In the genomic region with DNA sequence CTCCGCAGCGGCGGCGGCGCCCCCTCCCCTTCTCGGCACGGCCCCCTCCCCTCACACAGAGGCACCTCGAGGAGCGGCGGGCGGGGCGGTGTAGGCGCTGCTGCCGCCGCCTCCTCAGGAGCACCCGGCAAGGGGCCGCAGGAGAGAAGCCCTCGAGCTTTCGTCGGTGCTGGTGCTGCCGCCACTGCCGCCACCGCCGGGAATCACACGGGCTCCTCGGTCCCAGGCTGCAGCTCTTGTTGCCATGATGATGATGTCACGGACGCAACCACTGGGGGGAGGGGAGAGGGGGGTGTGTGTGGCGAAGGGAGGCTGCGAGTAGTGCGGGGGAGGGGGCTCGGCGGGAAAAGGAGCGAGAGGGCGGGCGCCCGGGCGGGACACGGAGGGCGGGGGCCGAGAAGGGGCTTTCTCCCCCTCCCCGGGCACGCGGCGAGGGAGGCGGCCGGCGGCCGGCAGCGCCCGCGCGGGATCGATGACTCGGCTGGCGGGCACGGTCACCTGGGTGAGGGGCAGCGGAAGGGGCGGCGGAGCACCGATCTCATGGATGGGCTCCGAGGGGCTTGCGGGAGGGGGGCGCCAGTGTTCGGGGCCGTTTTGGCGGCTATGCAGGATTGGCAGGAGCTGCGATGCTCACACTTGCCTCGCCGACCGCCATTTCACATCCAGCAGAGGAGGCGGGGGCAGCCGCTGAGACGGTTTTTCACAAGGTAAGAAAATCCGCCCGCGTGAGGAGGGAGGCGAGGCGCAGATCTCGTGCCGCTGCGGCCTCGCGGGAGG, we compare ENCODE assay signal across 8 cellular contexts. TPM values are rescaled to one million over a fixed set of nuclear protein-coding genes. Genes with fewer than 3 reads are reported as not detected.
DNase-seq lines count a peak whose midpoint lies in the region; ATAC-seq and TF ChIP-seq lines count a peak whose summit lies in the region.

A gene with protein sequence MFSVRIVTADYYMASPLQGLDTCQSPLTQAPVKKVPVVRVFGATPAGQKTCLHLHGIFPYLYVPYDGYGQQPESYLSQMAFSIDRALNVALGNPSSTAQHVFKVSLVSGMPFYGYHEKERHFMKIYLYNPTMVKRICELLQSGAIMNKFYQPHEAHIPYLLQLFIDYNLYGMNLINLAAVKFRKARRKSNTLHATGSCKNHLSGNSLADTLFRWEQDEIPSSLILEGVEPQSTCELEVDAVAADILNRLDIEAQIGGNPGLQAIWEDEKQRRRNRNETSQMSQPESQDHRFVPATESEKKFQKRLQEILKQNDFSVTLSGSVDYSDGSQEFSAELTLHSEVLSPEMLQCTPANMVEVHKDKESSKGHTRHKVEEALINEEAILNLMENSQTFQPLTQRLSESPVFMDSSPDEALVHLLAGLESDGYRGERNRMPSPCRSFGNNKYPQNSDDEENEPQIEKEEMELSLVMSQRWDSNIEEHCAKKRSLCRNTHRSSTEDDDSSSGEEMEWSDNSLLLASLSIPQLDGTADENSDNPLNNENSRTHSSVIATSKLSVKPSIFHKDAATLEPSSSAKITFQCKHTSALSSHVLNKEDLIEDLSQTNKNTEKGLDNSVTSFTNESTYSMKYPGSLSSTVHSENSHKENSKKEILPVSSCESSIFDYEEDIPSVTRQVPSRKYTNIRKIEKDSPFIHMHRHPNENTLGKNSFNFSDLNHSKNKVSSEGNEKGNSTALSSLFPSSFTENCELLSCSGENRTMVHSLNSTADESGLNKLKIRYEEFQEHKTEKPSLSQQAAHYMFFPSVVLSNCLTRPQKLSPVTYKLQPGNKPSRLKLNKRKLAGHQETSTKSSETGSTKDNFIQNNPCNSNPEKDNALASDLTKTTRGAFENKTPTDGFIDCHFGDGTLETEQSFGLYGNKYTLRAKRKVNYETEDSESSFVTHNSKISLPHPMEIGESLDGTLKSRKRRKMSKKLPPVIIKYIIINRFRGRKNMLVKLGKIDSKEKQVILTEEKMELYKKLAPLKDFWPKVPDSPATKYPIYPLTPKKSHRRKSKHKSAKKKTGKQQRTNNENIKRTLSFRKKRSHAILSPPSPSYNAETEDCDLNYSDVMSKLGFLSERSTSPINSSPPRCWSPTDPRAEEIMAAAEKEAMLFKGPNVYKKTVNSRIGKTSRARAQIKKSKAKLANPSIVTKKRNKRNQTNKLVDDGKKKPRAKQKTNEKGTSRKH (N-terminal part only) (minus strand): TSS at position 260 of the 777 bp plus-strand sequence. CDS start 330 bp downstream, outside the sequence.

- TF ChIP-seq CTCF in GM10266 (IDR thresholded peaks at IDR 0.05; ENCODE audit: control insufficient read depth, insufficient read depth, low read depth, missing control alignments) = no peak
- peak in 1 of 6 experiments; percentile 2 for TF ChIP-seq CTCF in adrenal gland (IDR thresholded peaks at IDR 0.05)
- TF ChIP-seq CTCF in prostate gland (IDR thresholded peaks at IDR 0.05) = no peak

- intact Hi-C loops in adrenal gland (cut with DNase I) = loop anchor here (2.0 to 10.0 kb wide), 3 partner anchors 62 to 122 kb away; a partner anchor contains a TSS
- intact Hi-C loops in left cardiac atrium (cut with DNase I) = loop anchor here (2.0 to 10.0 kb wide), 4 partner anchors 82 to 159 kb away; a partner anchor contains a TSS
- intact Hi-C loops in prostate gland (cut with DNase I) = loop anchor here (1.0 to 10.0 kb wide), 5 partner anchors 69 to 392 kb away; a partner anchor contains a TSS

- H3K36me3 ChIP-seq in adrenal gland (replicated peaks in 1 of 2) (no peaks in the 10 kb centered on the region), prostate gland (no peaks in the 10 kb centered on the region)

- H3K4me1 ChIP-seq in adrenal gland (replicated peaks in 1 of 2) (peaks cover 16 to 51% of the 10 kb centered on the region in 2 donors), prostate gland (replicated peaks) (peaks cover 2% of the 10 kb centered on the region)

- H3K27me3 ChIP-seq in adrenal gland (no peaks in the 10 kb centered on the region), prostate gland (replicated peaks; ENCODE audit: insufficient read depth) (no peaks in the 10 kb centered on the region)

- WGBS in adrenal gland, 4 donors = 0% methylated on average over 1 to 84 of the region's 84 CpGs
- under 1% methylated on average over 60 of the region's 84 CpGs for WGBS in prostate gland

- TF ChIP-seq POLR2A in adrenal gland (IDR thresholded peaks at IDR 0.05) (peak; percentile 84 to 86), prostate gland (IDR thresholded peaks at IDR 0.05) (peak; percentile 48)

- H3K27ac ChIP-seq in adrenal gland (peak within 1 kb of the TSS; percentile 97 to 99 (median 99)), prostate gland (peak within 1 kb of the TSS; percentile 99 to 100)

- ATAC-seq in HG02588 (IDR thresholded peaks at IDR 0.05; ENCODE audit: unreplicated experiment) (peak; percentile 33), left cardiac atrium (peak; percentile 81)

- DNase-seq in GM10266 (ENCODE audit: extremely low spot score) (peak; percentile 89), NCI-H1092 treated with DMSO at 0.1 percent for 48 hours (lab: John Stamatoyannopoulos, UW) (peak; percentile 95), T-helper 1 cell (peak; percentile 74 to 88 (median 82)), adrenal gland (peak; percentile 91 to 95 (median 93)), left cardiac atrium (peak; percentile 88), prostate gland (ENCODE audit: low spot score) (peak; percentile 85), ureter (ENCODE audit: low spot score) (peak; percentile 93)

- H3K9me3 ChIP-seq in adrenal gland (replicated peaks in 1 of 3) (no peaks in the 10 kb centered on the region), prostate gland (no peaks in the 10 kb centered on the region)

- H3K4me3 ChIP-seq in adrenal gland (peak within 1 kb of the TSS; percentile 53 to 96 (median 88)), prostate gland (peak within 1 kb of the TSS; percentile 89 to 92)

RNA-seq across cellular contexts. Expression of the gene that starts here (rescaled TPM):
- total RNA-seq in adrenal gland = 10 to 100 TPM; 24.6 to 45.7 (median 28.4) TPM
- 10 to 100 TPM; 16.8 to 21.7 (median 17.2) TPM for polyA plus RNA-seq in adrenal gland
- total RNA-seq in left cardiac atrium = 10 to 100 TPM; 14.2 to 24.7 TPM
- total RNA-seq in prostate gland = 10 to 100 TPM; 20.0 to 44.2 TPM
- total RNA-seq in ureter = 60.5 TPM

Comparison
In these comparisons a context has a peak if more than half of its experiments do, and no peak if none do; other contexts are left out.
1. Peak in every context shown above with its lines: DNase-seq, ATAC-seq, H3K4me3 ChIP-seq and H3K27ac ChIP-seq.